11 cellular contexts compared by ENCODE assay signal in genomic region chr10:80207768-80208385, GRCh38. TPM values are rescaled to one million over a fixed set of nuclear protein-coding genes. Genes with fewer than 3 reads are reported as not detected.
DNase-seq lines count a peak whose midpoint lies in the region; ATAC-seq and TF ChIP-seq lines count a peak whose summit lies in the region.
"Had no signal": no experiment of that assay in that cellular context is flagged by ENCODE, and none has a peak within 500 bp of the region (broad histone marks: within the 10 kb centered on the region; RNA-seq: fewer than 3 reads in every experiment).

No MANE protein-coding gene starts in this region.

- H3K79me2 ChIP-seq in ACC112 (ENCODE audit: control insufficient read depth, insufficient read depth, low read length, unreplicated experiment), result peaks cover 32% of the 10 kb centered on the region
- H3K79me2 ChIP-seq in PC-3 (ENCODE audit: low read length), result peaks cover 82% of the 10 kb centered on the region

- WGBS in esophagus muscularis mucosa, result 78% methylated on average over 12 of the region's 15 CpGs
- no CpG with 5 or more reads among the region's 15 CpGs for WGBS in neuronal stem cell (ENCODE audit: extremely low coverage in 2 of 2, insufficient read length in 2 of 2, insufficient replicate concordance in 1 of 2), 2 donors

- intact Hi-C loops in PC-3 (cut with micrococcal nuclease) (loop anchor here (1.0 to 5.0 kb wide), 6 partner anchors 14 to 151 kb away; no protein-coding TSS in a partner anchor), esophagus muscularis mucosa (cut with DNase I) (loop anchor here (5.0 kb wide), 1 partner anchor 51 kb away; no protein-coding TSS in a partner anchor)

- H3K36me3 ChIP-seq in ACC112 (ENCODE audit: insufficient read depth, low read length) (no peaks in the 10 kb centered on the region), PC-3 (ENCODE audit: low read depth, low read length) (no peaks in the 10 kb centered on the region), esophagus muscularis mucosa (no peaks in the 10 kb centered on the region), neuronal stem cell (replicated peaks in 1 of 2; ENCODE audit: control insufficient read depth in 2 of 2, insufficient read depth in 2 of 2, low read length in 2 of 2) (no peaks in the 10 kb centered on the region)

- H3K9ac ChIP-seq in PC-3 (ENCODE audit: low read length) (peak overlapping the region; percentile 74), neuronal stem cell (ENCODE audit: low read depth, low read length, poor library complexity) (no peak overlapping the region)

- peak overlapping the region; percentile 16 for H2AFZ ChIP-seq in ACC112 (ENCODE audit: low read length, unreplicated experiment)
- peak overlapping the region; percentile 60 for H2AFZ ChIP-seq in PC-3 (ENCODE audit: low read length)
- H2AFZ ChIP-seq in neuronal stem cell (ENCODE audit: low read length), result no peak overlapping the region

- no peak for TF ChIP-seq POLR2A in esophagus muscularis mucosa (IDR thresholded peaks at IDR 0.05; ENCODE audit: low read depth)

- no peak overlapping the region for H3K23ac ChIP-seq in neuronal stem cell (ENCODE audit: low read depth, low read length, poor library complexity)

- H3K14ac ChIP-seq in neuronal stem cell (ENCODE audit: low read length), result no peak overlapping the region

- H4K8ac ChIP-seq in neuronal stem cell (ENCODE audit: low read depth, low read length), result no peak overlapping the region

- CTCF ChIA-PET in PC-3 (lab: Charles Lee), result interaction anchor here (0.7 to 2.5 kb wide), 8 partner anchors 11 to 64 kb away, joined by 3 to 18 read pairs (median 4); no protein-coding TSS in a partner anchor

- H3K27ac ChIP-seq in ACC112 (ENCODE audit: low read depth, low read length) (peak overlapping the region; percentile 74), PC-3 (ENCODE audit: low read length) (peak overlapping the region; percentile 80), esophagus muscularis mucosa (replicated peaks in 1 of 4) (peak overlapping the region; percentile 96 to 100 (median 98)), neuronal stem cell (replicated peaks; ENCODE audit: low read length) (no peak overlapping the region)

- POLR2A ChIA-PET in PC-3 (lab: Charles Lee; ENCODE audit: unreplicated experiment), result interaction anchor here (0.5 to 1.6 kb wide), 8 partner anchors 15 to 767 kb away, joined by 3 to 12 read pairs (median 4); partner anchors contain the start of gene TMEM254

- H3K4me3 ChIP-seq in ACC112 (ENCODE audit: low read depth, low read length), result peak overlapping the region; percentile 78
- peak overlapping the region; percentile 69 for H3K4me3 ChIP-seq in PC-3 (ENCODE audit: low read length)
- peak overlapping the region; percentile 53 to 61 (median 54) for H3K4me3 ChIP-seq in esophagus muscularis mucosa
- H3K4me3 ChIP-seq in neuronal stem cell (ENCODE audit: low read length in 2 of 2), result no peak overlapping the region

- no peak overlapping the region for H2BK15ac ChIP-seq in neuronal stem cell (ENCODE audit: low read length)

- no peak overlapping the region for H2BK12ac ChIP-seq in neuronal stem cell (ENCODE audit: low read length)

- H3K9me2 ChIP-seq in PC-3 (replicated peaks; ENCODE audit: low read length), result no peaks in the 10 kb centered on the region

- peaks cover 40% of the 10 kb centered on the region for H3K4me1 ChIP-seq in ACC112 (ENCODE audit: control insufficient read depth, insufficient read depth, low read length, unreplicated experiment)
- H3K4me1 ChIP-seq in PC-3 (ENCODE audit: insufficient read depth, low read length), result peaks cover 74% of the 10 kb centered on the region
- H3K4me1 ChIP-seq in esophagus muscularis mucosa, result peaks cover 32 to 62% (median 55%) of the 10 kb centered on the region in 4 donors
- peaks cover 0 to 20% of the 10 kb centered on the region in 2 donors for H3K4me1 ChIP-seq in neuronal stem cell (ENCODE audit: control insufficient read depth in 2 of 2, insufficient read depth in 1 of 2, low read depth in 1 of 2, low read length in 2 of 2)

- H2BK120ac ChIP-seq in neuronal stem cell (ENCODE audit: low read depth, low read length), result no peak overlapping the region

- H2AK5ac ChIP-seq in neuronal stem cell (ENCODE audit: low read depth, low read length), result no peak overlapping the region

- H3K79me1 ChIP-seq in neuronal stem cell (ENCODE audit: low read depth, low read length), result no peaks in the 10 kb centered on the region

- peak overlapping the region; percentile 87 for H3K18ac ChIP-seq in neuronal stem cell (ENCODE audit: low read length)

- peaks cover 20% of the 10 kb centered on the region for H4K20me1 ChIP-seq in PC-3 (ENCODE audit: low read length)

- no peaks in the 10 kb centered on the region for H3K27me3 ChIP-seq in ACC112 (ENCODE audit: insufficient read depth, low read length)
- no peaks in the 10 kb centered on the region for H3K27me3 ChIP-seq in PC-3 (ENCODE audit: low read length)
- no peaks in the 10 kb centered on the region for H3K27me3 ChIP-seq in esophagus muscularis mucosa
- peaks cover 3 to 35% (median 30%) of the 10 kb centered on the region in 3 experiments for H3K27me3 ChIP-seq in neuronal stem cell (ENCODE audit: control insufficient read depth in 3 of 3, insufficient read depth in 3 of 3, low read depth in 1 of 3, low read length in 3 of 3)

- H3K9me3 ChIP-seq in PC-3 (ENCODE audit: low read length), result no peaks in the 10 kb centered on the region
- H3K9me3 ChIP-seq in esophagus muscularis mucosa, result no peaks in the 10 kb centered on the region
- H3K9me3 ChIP-seq in neuronal stem cell (replicated peaks in 1 of 2; ENCODE audit: control insufficient read depth in 2 of 2, insufficient read depth in 1 of 2, low read depth in 1 of 2, low read length in 2 of 2), result no peaks in the 10 kb centered on the region

- TF ChIP-seq CTCF in PC-3 (conservative IDR thresholded peaks at IDR 0.05; ENCODE audit: low read depth, low read length), result no peak
- TF ChIP-seq CTCF in esophagus muscularis mucosa (IDR thresholded peaks at IDR 0.05), result no peak

- TSS peak; percentile 38 for BruUV-seq in PC-3 (replicated peaks; lab: Mats Ljungman, UMichigan)

- TF ChIP-seq EP300 in esophagus muscularis mucosa (IDR thresholded peaks at IDR 0.05), result no peak

- DNase-seq in PC-3 (peak; percentile 96), esophagus muscularis mucosa (ENCODE audit: extremely low spot score) (no peak), neuronal stem cell (ENCODE audit: low spot score) (no peak), H4 (ENCODE audit: low spot score) (no peak), MV-4-11 (lab: John Stamatoyannopoulos, UW) (no peak), NOMO-1 treated with dmso at 0.1 percent for 144 hours (lab: John Stamatoyannopoulos, UW; ENCODE audit: unreplicated experiment) (no peak), NCI-H526 (lab: John Stamatoyannopoulos, UW) (no peak)
- DNase-seq: AML-193; effector CD8-positive, alpha-beta T cell; NCI-H2081 treated with DMSO at 0.1 percent for 48 hours had no signal

- peak; percentile 3 for ATAC-seq in PC-3

- H2BK5ac ChIP-seq in neuronal stem cell (ENCODE audit: low read length), result no peak overlapping the region

- peaks cover 4% of the 10 kb centered on the region for H3F3A ChIP-seq in PC-3 (ENCODE audit: low read length, unreplicated experiment)

- H3K4ac ChIP-seq in neuronal stem cell (ENCODE audit: low read length), result no peak overlapping the region

- H4K91ac ChIP-seq in neuronal stem cell (ENCODE audit: low read depth, low read length, poor library complexity), result no peak overlapping the region

- H3K4me2 ChIP-seq in PC-3 (ENCODE audit: low read length) (peak overlapping the region; percentile 77), neuronal stem cell (ENCODE audit: insufficient read depth, low read length, poor library complexity, severe bottlenecking) (peak overlapping the region; percentile 54)

RNA-seq across cellular contexts. Expression of gene ANXA11, which starts 2.5 kb away (rescaled TPM):
- total RNA-seq in PC-3 (2014; rRNA removed) (434 and 520 TPM in 2 replicates), esophagus muscularis mucosa (100 to 1,000 TPM; 126 to 213 (median 166) TPM)
- polyA plus RNA-seq in neuronal stem cell (2013, experiment 1 of 2), result 47.4 TPM
- 40.6 TPM for polyA plus RNA-seq in neuronal stem cell (2013, experiment 2 of 2)
- total RNA-seq in H4 (2014; rRNA removed; shearing (Covaris generic)), result 51.6 and 65.3 TPM in 2 replicates

Comparison
In these comparisons a context has a peak if more than half of its experiments do, and no peak if none do; other contexts are left out.
1. H3K4me3 ChIP-seq: peak in ACC112 (single experiment), PC-3 (single experiment) and esophagus muscularis mucosa (4 of 4); none in neuronal stem cell (0 of 2).